ENCODE assay signal across 1 cellular context in the genomic region with DNA sequence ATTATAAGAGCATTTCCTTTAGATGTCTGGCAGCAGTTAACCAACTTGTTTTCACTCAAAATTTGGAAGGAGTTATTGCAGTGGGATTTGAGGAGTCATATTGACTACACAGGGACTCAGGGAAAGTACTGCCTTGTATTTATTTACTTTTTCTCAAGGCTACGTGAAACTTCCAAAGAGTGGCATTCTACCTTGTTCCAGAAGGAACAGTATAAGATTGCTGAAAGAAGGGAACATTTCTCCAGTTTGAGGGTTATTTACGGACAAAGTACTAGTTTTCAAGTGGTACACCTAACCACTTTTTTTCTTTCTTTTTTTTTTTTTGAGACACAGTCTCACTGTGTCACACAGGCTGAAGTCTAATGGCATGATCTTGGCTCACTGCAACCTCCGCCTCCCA.
TF ChIP-seq lines count a peak whose summit lies in the region.

No MANE protein-coding gene starts in this region.

TF ChIP-seq in WTC11, 78 proteins besides CTCF, POLR2A, EP300 and RAD21 (continued from another document):
- TF ChIP-seq, protein P1, sequence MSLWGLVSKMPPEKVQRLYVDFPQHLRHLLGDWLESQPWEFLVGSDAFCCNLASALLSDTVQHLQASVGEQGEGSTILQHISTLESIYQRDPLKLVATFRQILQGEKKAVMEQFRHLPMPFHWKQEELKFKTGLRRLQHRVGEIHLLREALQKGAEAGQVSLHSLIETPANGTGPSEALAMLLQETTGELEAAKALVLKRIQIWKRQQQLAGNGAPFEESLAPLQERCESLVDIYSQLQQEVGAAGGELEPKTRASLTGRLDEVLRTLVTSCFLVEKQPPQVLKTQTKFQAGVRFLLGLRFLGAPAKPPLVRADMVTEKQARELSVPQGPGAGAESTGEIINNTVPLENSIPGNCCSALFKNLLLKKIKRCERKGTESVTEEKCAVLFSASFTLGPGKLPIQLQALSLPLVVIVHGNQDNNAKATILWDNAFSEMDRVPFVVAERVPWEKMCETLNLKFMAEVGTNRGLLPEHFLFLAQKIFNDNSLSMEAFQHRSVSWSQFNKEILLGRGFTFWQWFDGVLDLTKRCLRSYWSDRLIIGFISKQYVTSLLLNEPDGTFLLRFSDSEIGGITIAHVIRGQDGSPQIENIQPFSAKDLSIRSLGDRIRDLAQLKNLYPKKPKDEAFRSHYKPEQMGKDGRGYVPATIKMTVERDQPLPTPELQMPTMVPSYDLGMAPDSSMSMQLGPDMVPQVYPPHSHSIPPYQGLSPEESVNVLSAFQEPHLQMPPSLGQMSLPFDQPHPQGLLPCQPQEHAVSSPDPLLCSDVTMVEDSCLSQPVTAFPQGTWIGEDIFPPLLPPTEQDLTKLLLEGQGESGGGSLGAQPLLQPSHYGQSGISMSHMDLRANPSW (CRISPR knock-in tag; conservative IDR thresholded peaks at IDR 0.05; ENCODE audit: low read depth) = no peak
